In the genomic region with DNA sequence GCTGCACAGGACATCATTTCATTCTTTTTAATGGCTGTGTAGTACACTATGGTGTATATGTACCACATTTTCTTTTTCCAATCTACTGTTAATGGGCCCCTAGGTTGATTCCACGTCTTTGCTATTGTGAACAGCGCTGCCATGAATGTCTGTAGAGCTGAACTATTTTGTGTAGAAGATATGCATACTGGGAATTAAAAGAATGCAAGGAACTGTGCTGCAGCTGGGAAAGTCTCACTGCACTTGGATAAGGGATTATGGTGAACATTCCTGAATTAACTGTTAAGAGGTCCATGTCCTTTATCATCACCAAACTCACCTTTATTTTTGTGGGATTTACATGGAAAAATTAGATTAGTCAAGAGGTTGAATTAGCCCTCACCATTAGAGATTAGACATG, we compare ENCODE assay signal across 6 cellular contexts.
"Had no signal": no experiment of that assay in that cellular context is flagged by ENCODE, and none has a peak within 500 bp of the region (broad histone marks: within the 10 kb centered on the region; RNA-seq: fewer than 3 reads in every experiment).

No MANE protein-coding gene starts in this region.

- ATAC-seq: GM23338, HepG2, K562 had no signal

- H3K4me1 Mint-ChIP-seq: GM23338, H9 had no signal

- H2AFZ ChIP-seq: GM23338 had no signal

- H3K4me2 ChIP-seq: GM23338 had no signal

- H3K27ac Mint-ChIP-seq: GM23338, H9 had no signal

- H3K9me3 Mint-ChIP-seq: H9 had no signal

- H3K4me3 ChIP-seq: GM23338, K562 had no signal

- DNase-seq: H9, HCEC 1CT, KG1 had no signal

- H3K4me3 Mint-ChIP-seq: GM23338, H9 had no signal
